ENCODE assay signal across 1 cellular context in genomic region chr19:17951151-17952040, GRCh38.
A peak's percentile ranks its signal among the peaks of the same experiment; 100 is the strongest.
TF ChIP-seq lines count a peak whose summit lies in the region.

No MANE protein-coding gene starts in this region.

TF ChIP-seq in neural cell, 6 proteins besides CTCF, POLR2A, EP300 and RAD21:
- no peak for TF ChIP-seq REST (IDR thresholded peaks at IDR 0.05; ENCODE audit: borderline replicate concordance)
- no peak for TF ChIP-seq MXI1 (conservative IDR thresholded peaks at IDR 0.05; ENCODE audit: poor library complexity, severe bottlenecking)
- TF ChIP-seq TAF1 (IDR thresholded peaks at IDR 0.05; ENCODE audit: low read depth) = peak; percentile 44
